15 cellular contexts compared by ENCODE assay signal in the genomic region with DNA sequence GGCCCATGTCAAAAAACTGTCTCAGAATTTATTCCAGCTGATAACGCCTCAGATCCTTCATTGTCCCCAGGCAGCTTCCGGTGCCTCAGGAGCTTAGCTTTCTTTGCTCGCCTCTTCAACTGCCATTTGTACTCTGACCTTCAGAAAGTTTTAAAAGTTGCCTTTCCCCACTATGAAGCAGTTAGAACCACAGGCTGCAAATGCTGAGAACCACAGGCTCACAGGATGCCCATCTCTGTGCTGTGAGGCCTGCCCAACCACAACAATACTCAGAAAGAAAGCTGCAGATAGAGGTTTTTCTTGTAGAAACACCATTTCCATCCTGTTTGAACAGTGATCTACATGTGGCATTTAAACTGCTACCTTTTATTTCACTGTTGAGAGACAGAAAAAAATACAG.
DNase-seq lines count a peak whose midpoint lies in the region; ATAC-seq and TF ChIP-seq lines count a peak whose summit lies in the region.
"Had no signal": no experiment of that assay in that cellular context is flagged by ENCODE, and none has a peak within 500 bp of the region (broad histone marks: within the 10 kb centered on the region; RNA-seq: fewer than 3 reads in every experiment).

No MANE protein-coding gene starts in this region.

- no peak overlapping the region for H3K4me3 ChIP-seq in gastrocnemius medialis
- H3K4me3 ChIP-seq in HAP-1: no peak overlapping the region
- no peak overlapping the region for H3K4me3 ChIP-seq in upper lobe of left lung
- H3K4me3 ChIP-seq: suprapubic skin had no signal

- in situ Hi-C loops in gastrocnemius medialis (cut with MboI; ENCODE audit: low sequenced_read_pairs in 4 of 4) (loop anchor here (10.0 to 25.0 kb wide), 5 partner anchors 148 to 685 kb away; no protein-coding TSS in a partner anchor), HAP-1 (cut with MboI; ENCODE audit: low sequenced_read_pairs) (loop anchor here (10.0 kb wide), 2 partner anchors 282 to 672 kb away; no protein-coding TSS in a partner anchor)

- TF ChIP-seq CTCF in gastrocnemius medialis (IDR thresholded peaks at IDR 0.05 in 4 of 5, conservative IDR thresholded peaks at IDR 0.05 in 1 of 5) (no peak), upper lobe of left lung (IDR thresholded peaks at IDR 0.05) (no peak)

- no peaks in the 10 kb centered on the region for H3K9me3 Mint-ChIP-seq in activated naive CD4-positive, alpha-beta T cell treated with anti-CD3 and anti-CD28 coated beads, Interleukin-2, amount 50 U/mL, for 72 hours
- H3K9me3 Mint-ChIP-seq: H9, IgD-negative memory B cell had no signal

- H3K27me3 ChIP-seq in gastrocnemius medialis: no peaks in the 10 kb centered on the region
- peaks cover 5% of the 10 kb centered on the region for H3K27me3 ChIP-seq in HAP-1 (ENCODE audit: low read depth)
- no peaks in the 10 kb centered on the region for H3K27me3 ChIP-seq in upper lobe of left lung
- H3K27me3 ChIP-seq: suprapubic skin had no signal

- peak overlapping the region; percentile 65 to 97 for H3K27ac Mint-ChIP-seq in activated naive CD4-positive, alpha-beta T cell treated with anti-CD3 and anti-CD28 coated beads, Interleukin-2, amount 50 U/mL, for 72 hours
- H3K27ac Mint-ChIP-seq: IgD-negative memory B cell had no signal

- WGBS in upper lobe of left lung, 2 donors: 74 to 87% methylated on average over 3 of the region's 3 CpGs

- TF ChIP-seq EP300 in upper lobe of left lung (IDR thresholded peaks at IDR 0.05): no peak

- TF ChIP-seq POLR2A in gastrocnemius medialis (IDR thresholded peaks at IDR 0.05) (no peak), upper lobe of left lung (IDR thresholded peaks at IDR 0.05) (no peak)

- H3K27ac ChIP-seq in gastrocnemius medialis (no peak overlapping the region), upper lobe of left lung (peak overlapping the region in 1 of 4 donors; percentile 4)
- H3K27ac ChIP-seq: suprapubic skin had no signal

- peaks cover 54 to 58% of the 10 kb centered on the region in 2 donors for H3K36me3 Mint-ChIP-seq in activated naive CD4-positive, alpha-beta T cell treated with anti-CD3 and anti-CD28 coated beads, Interleukin-2, amount 50 U/mL, for 72 hours
- H3K36me3 Mint-ChIP-seq: IgD-negative memory B cell had no signal

- ATAC-seq in HG02885 (IDR thresholded peaks at IDR 0.05; ENCODE audit: poor library complexity, unreplicated experiment): peak; percentile 61
- ATAC-seq in activated naive CD4-positive, alpha-beta T cell treated with anti-CD3 and anti-CD28 coated beads, Interleukin-2, amount 50 U/mL, for 72 hours: peak; percentile 89 to 93
- no peak for ATAC-seq in gastrocnemius medialis
- no peak for ATAC-seq in sciatic nerve
- no peak for ATAC-seq in upper lobe of left lung (ENCODE audit: low FRiP score in 2 of 2)
- ATAC-seq: esophagus mucosa had no signal

- peaks cover 0 to 9% of the 10 kb centered on the region in 2 donors for H3K4me1 ChIP-seq in gastrocnemius medialis
- no peaks in the 10 kb centered on the region for H3K4me1 ChIP-seq in HAP-1
- H3K4me1 ChIP-seq in upper lobe of left lung: peaks cover 5 to 33% (median 11%) of the 10 kb centered on the region in 4 donors
- H3K4me1 ChIP-seq: suprapubic skin had no signal

- H3K9me3 ChIP-seq in gastrocnemius medialis (no peaks in the 10 kb centered on the region), HAP-1 (no peaks in the 10 kb centered on the region), upper lobe of left lung (no peaks in the 10 kb centered on the region)
- H3K9me3 ChIP-seq: suprapubic skin had no signal

- DNase-seq in activated CD4-positive, alpha-beta T cell treated with anti-CD3 and anti-CD28 coated beads for 4 hours: peak; percentile 43 to 53
- DNase-seq in activated naive CD4-positive, alpha-beta T cell treated with anti-CD3 and anti-CD28 coated beads, Interleukin-2, amount 50 U/mL, for 72 hours (ENCODE audit: low spot score in 2 of 2): peak; percentile 45 to 76
- peak; percentile 50 to 55 for DNase-seq in stimulated activated CD8-positive, alpha-beta memory T cell treated with anti-CD3 and anti-CD28 coated beads, Interleukin-7, amount 100 ng/mL, for 4 hours (ENCODE audit: low read depth in 2 of 2)
- DNase-seq in gastrocnemius medialis (no peak), HAP-1 (ENCODE audit: low spot score in 2 of 2) (no peak), sciatic nerve (ENCODE audit: low spot score) (no peak), upper lobe of left lung (no peak)
- DNase-seq: caudate nucleus, H9, NCI-H1694 treated with DMSO at 0.1 percent for 48 hours, posterior cingulate gyrus had no signal

- intact Hi-C loops in gastrocnemius medialis (cut with DNase I; ENCODE audit: low total_unique reads) (loop anchor here (5.0 kb wide), 1 partner anchor 130 kb away; the partner anchor contains the start of gene PRKCH), sciatic nerve (cut with DNase I) (no loop called here)

- peaks cover 0 to 5% of the 10 kb centered on the region in 2 donors for H3K36me3 ChIP-seq in gastrocnemius medialis
- no peaks in the 10 kb centered on the region for H3K36me3 ChIP-seq in HAP-1 (replicated peaks)
- peaks cover 3 to 27% (median 9%) of the 10 kb centered on the region in 4 donors for H3K36me3 ChIP-seq in upper lobe of left lung

Comparison
In these comparisons a context has a peak if more than half of its experiments do, and no peak if none do; other contexts are left out.
1. ATAC-seq: peak in HG02885 (single experiment) and activated naive CD4-positive, alpha-beta T cell treated with anti-CD3 and anti-CD28 coated beads, Interleukin-2, amount 50 U/mL, for 72 hours (2 of 2); none in gastrocnemius medialis (0 of 2), sciatic nerve (single experiment) and upper lobe of left lung (0 of 2).
2. DNase-seq: peak in activated CD4-positive, alpha-beta T cell treated with anti-CD3 and anti-CD28 coated beads for 4 hours (2 of 2), activated naive CD4-positive, alpha-beta T cell treated with anti-CD3 and anti-CD28 coated beads, Interleukin-2, amount 50 U/mL, for 72 hours (2 of 2) and stimulated activated CD8-positive, alpha-beta memory T cell treated with anti-CD3 and anti-CD28 coated beads, Interleukin-7, amount 100 ng/mL, for 4 hours (2 of 2); none in gastrocnemius medialis (0 of 2), HAP-1 (0 of 2), sciatic nerve (single experiment) and upper lobe of left lung (0 of 2).